1 cellular context compared by ENCODE assay signal in genomic region chr4:517061-517805, GRCh38.
TF ChIP-seq lines count a peak whose summit lies in the region.

No MANE protein-coding gene starts in this region.

TF ChIP-seq in H1, 55 proteins besides CTCF, POLR2A, EP300 and RAD21:
- TF ChIP-seq POLR2AphosphoS5 (IDR thresholded peaks at IDR 0.05; ENCODE audit: low read depth, low read length): peak; percentile 32; the same call in 1 of the 2 replicates
- no peak for TF ChIP-seq SIN3A (conservative IDR thresholded peaks at IDR 0.05 in 1 of 2, IDR thresholded peaks at IDR 0.05 in 1 of 2; ENCODE audit: low read depth in 1 of 2, low read length in 2 of 2)
